Comparison of ENCODE assay signal across 6 cellular contexts in the genomic region with DNA sequence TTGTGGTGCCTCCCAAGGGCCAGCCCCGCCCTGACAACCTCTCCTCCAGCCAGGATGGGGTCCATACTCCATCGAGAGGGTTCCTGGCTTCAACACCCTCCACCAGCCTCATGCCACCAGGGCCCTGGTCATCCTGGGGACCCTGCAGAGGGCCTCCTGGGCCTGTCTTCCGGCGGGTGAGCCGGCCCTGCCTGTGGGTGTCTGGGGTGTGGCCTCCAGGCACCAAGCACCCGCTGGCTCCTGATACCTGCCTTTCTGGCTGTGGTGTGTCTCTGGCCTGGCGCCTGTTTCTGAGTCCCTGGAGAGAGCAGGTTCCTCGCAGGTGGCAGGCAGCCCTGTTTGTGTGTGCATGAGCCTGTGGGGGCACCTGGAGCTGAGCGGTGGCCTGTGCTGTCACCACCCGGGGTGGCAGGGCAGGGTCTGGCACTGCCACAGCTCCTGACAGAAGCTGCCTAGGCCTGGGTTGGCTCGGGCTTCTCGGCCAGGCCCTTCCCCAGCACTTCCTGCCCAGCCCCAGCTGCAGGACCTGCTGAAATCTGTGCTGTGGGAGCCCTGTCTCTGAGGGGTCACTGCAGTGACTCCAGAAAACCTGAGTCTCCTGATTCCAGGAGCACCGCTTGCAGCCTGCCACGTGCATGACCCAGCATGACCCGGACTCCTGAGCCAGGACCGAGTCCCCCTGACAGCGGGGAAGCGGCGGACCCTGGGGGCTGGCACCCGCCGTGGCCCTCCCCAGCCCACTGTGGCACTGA. TPM values are rescaled to one million over a fixed set of nuclear protein-coding genes. Genes with fewer than 3 reads are reported as not detected.
DNase-seq lines count a peak whose midpoint lies in the region; TF ChIP-seq lines count a peak whose summit lies in the region.

No MANE protein-coding gene starts in this region.

- no peaks in the 10 kb centered on the region for H3K9me3 ChIP-seq in PC-9 (ENCODE audit: insufficient read depth, low read depth)

- intact Hi-C loops in Calu3 (cut with micrococcal nuclease; ENCODE audit: unreplicated experiment) (no loop called here), PC-9 (cut with micrococcal nuclease; ENCODE audit: unreplicated experiment) (no loop called here)

- peaks cover 9% of the 10 kb centered on the region; the same call in 1 of the 2 replicates for H3F3A ChIP-seq in PC-9 (ENCODE audit: insufficient read depth, low read depth)

- H3K27me3 ChIP-seq in PC-9 (ENCODE audit: insufficient read depth, low read depth): no peaks in the 10 kb centered on the region
- no peaks in the 10 kb centered on the region for H3K27me3 ChIP-seq in layer of hippocampus (ENCODE audit: control insufficient read depth, insufficient read depth, low read length)

- no peaks in the 10 kb centered on the region for H3K9me2 ChIP-seq in PC-9 (ENCODE audit: insufficient read depth)

- peak overlapping the region; percentile 7 for H3K4me3 Mint-ChIP-seq in Calu3 (ENCODE audit: low read depth, unreplicated experiment)

- POLR2A ChIA-PET in PC-9 (lab: Charles Lee; ENCODE audit: unreplicated experiment): no interaction called here

- H3K27ac Mint-ChIP-seq in Calu3 (ENCODE audit: unreplicated experiment): peak overlapping the region; percentile 22

- TF ChIP-seq CTCF in Calu3 (IDR thresholded peaks at IDR 0.05; ENCODE audit: unreplicated experiment) (no peak), PC-9 (conservative IDR thresholded peaks at IDR 0.05) (no peak)

- DNase-seq in Calu3 (peak; percentile 54), PC-9 (peak; percentile 54 to 61), NCI-H526 (lab: John Stamatoyannopoulos, UW) (no peak), NCI-H2081 treated with DMSO at 0.1 percent for 48 hours (lab: John Stamatoyannopoulos, UW) (no peak), hypothalamus (lab: John Stamatoyannopoulos, UW) (no peak)

- no peaks in the 10 kb centered on the region for H4K20me1 ChIP-seq in PC-9 (ENCODE audit: insufficient read depth)

- H3K27ac ChIP-seq in PC-9 (peak overlapping the region; percentile 71), layer of hippocampus (ENCODE audit: low read depth, low read length) (peak overlapping the region; percentile 18)

- H3K4me2 ChIP-seq in PC-9: peak overlapping the region; percentile 65

- no peaks in the 10 kb centered on the region for H3K9me3 Mint-ChIP-seq in Calu3 (ENCODE audit: low read depth, unreplicated experiment)

- CTCF ChIA-PET in Calu3 (lab: Charles Lee): interaction anchor here (1.6 kb wide), 1 partner anchor 18 kb away, joined by 7 read pairs; a partner anchor contains a TSS
- CTCF ChIA-PET in PC-9 (lab: Charles Lee): interaction anchor here (1.4 kb wide), 1 partner anchor 35 kb away, joined by 3 read pairs; no protein-coding TSS in a partner anchor

- peaks cover 26% of the 10 kb centered on the region for H3K4me1 ChIP-seq in PC-9 (replicated peaks; ENCODE audit: insufficient read depth)

- BruUV-seq in Calu3 (replicated peaks; lab: Mats Ljungman, UMichigan) (no TSS peak), PC-9 (replicated peaks; lab: Mats Ljungman, UMichigan) (TSS peak; percentile 45)

- H2AFZ ChIP-seq in PC-9: no peak overlapping the region

- H3K79me2 ChIP-seq in PC-9 (ENCODE audit: low read depth): no peaks in the 10 kb centered on the region

- H3K36me3 ChIP-seq in PC-9 (ENCODE audit: low read depth): no peaks in the 10 kb centered on the region

- peaks cover 19% of the 10 kb centered on the region for H3K4me1 Mint-ChIP-seq in Calu3 (ENCODE audit: low read depth, unreplicated experiment)

- H3K27me3 Mint-ChIP-seq in Calu3 (ENCODE audit: unreplicated experiment): peaks cover 11% of the 10 kb centered on the region

- H3K4me3 ChIP-seq in PC-9: no peak overlapping the region

- peaks cover 20% of the 10 kb centered on the region for H3K36me3 Mint-ChIP-seq in Calu3 (ENCODE audit: insufficient read depth, unreplicated experiment)

RNA-seq across cellular contexts. Expression of a gene that starts 18.4 kb away (rescaled TPM):
- 40.4 and 54.4 TPM in 2 replicates for total RNA-seq in Calu3 (2022)
- total RNA-seq in PC-9 (2021): 18.3 and 31.5 TPM in 2 replicates

RNA-seq across cellular contexts. Expression of a gene that starts 20.6 kb away (rescaled TPM):
- not detected in 2 replicates for total RNA-seq in Calu3 (2022)
- total RNA-seq in PC-9 (2021): not detected in 2 replicates

RNA-seq across cellular contexts. Expression of a gene that starts 28.2 kb away (rescaled TPM):
- not detected in 2 replicates for total RNA-seq in Calu3 (2022)
- not detected in 2 replicates for total RNA-seq in PC-9 (2021)

RNA-seq across cellular contexts. Expression of a gene that starts 50.4 kb away (rescaled TPM):
- total RNA-seq in Calu3 (2022) (41.0 and 47.2 TPM in 2 replicates), PC-9 (2021) (40.7 and 52.8 TPM in 2 replicates)

RNA-seq across cellular contexts. Expression of a gene that starts 50.5 kb away (rescaled TPM):
- total RNA-seq in Calu3 (2022) (21.2 and 24.0 TPM in 2 replicates), PC-9 (2021) (40.1 and 44.7 TPM in 2 replicates)

Comparison
In these comparisons a context has a peak if more than half of its experiments do, and no peak if none do; other contexts are left out.
1. DNase-seq: peak in Calu3 (single experiment) and PC-9 (2 of 2); none in NCI-H526 (0 of 2), NCI-H2081 treated with DMSO at 0.1 percent for 48 hours (single experiment) and hypothalamus (0 of 51).